In genomic region chr6:41939091-41939847, GRCh38 we compare ENCODE assay signal across 1 cellular context.
TF ChIP-seq lines count a peak whose summit lies in the region.

No MANE protein-coding gene starts in this region.

TF ChIP-seq in H1, 55 proteins besides CTCF, POLR2A, EP300 and RAD21:
- TF ChIP-seq CHD1 (IDR thresholded peaks at IDR 0.05; ENCODE audit: low read depth, low read length) (no peak), SP4 (IDR thresholded peaks at IDR 0.05; ENCODE audit: low read length) (no peak), TAF1 (IDR thresholded peaks at IDR 0.05; ENCODE audit: low read depth, low read length) (peak; percentile 47), KDM4A (IDR thresholded peaks at IDR 0.05; ENCODE audit: low read depth, low read length, severe bottlenecking) (no peak), ASH2L (IDR thresholded peaks at IDR 0.05; ENCODE audit: low read length) (peak; percentile 58), RBBP5 (IDR thresholded peaks at IDR 0.05; ENCODE audit: borderline replicate concordance, low read depth, low read length) (peak; percentile 23), TBP (IDR thresholded peaks at IDR 0.05; ENCODE audit: low read depth, low read length) (peak; percentile 31; the same call in 1 of the 2 replicates), BRCA1 (IDR thresholded peaks at IDR 0.05; ENCODE audit: low read depth, low read length) (no peak), YY1 (IDR thresholded peaks at IDR 0.05; ENCODE audit: low read depth, low read length) (no peak), KDM1A (IDR thresholded peaks at IDR 0.05; ENCODE audit: borderline replicate concordance, low read length) (no peak), GTF2F1 (IDR thresholded peaks at IDR 0.05; ENCODE audit: borderline replicate concordance, low read depth, low read length) (no peak), MAFK (IDR thresholded peaks at IDR 0.05; ENCODE audit: low read depth, low read length) (no peak), SIRT6 (IDR thresholded peaks at IDR 0.05; ENCODE audit: low read length) (no peak), CREB1 (IDR thresholded peaks at IDR 0.05) (0 out of 2 replicates have a peak, but pooled peaks have one; percentile 42), ATF3 (IDR thresholded peaks at IDR 0.05; ENCODE audit: insufficient read depth, low read depth, low read length) (no peak), SP1 (IDR thresholded peaks at IDR 0.05; ENCODE audit: low read depth, low read length) (peak; percentile 68; the same call in 1 of the 2 replicates), CTBP2 (IDR thresholded peaks at IDR 0.05; ENCODE audit: borderline replicate concordance, insufficient read depth, insufficient read length, low read length) (no peak), SIN3A (conservative IDR thresholded peaks at IDR 0.05 in 1 of 2, IDR thresholded peaks at IDR 0.05 in 1 of 2; ENCODE audit: low read depth in 1 of 2, low read length in 2 of 2) (peak in 1 of 2 experiments; percentile 15; a peak in 1 of 4 replicates), POLR2AphosphoS5 (IDR thresholded peaks at IDR 0.05; ENCODE audit: low read depth, low read length) (peak; percentile 54; the same call in 1 of the 2 replicates), GABPA (IDR thresholded peaks at IDR 0.05; ENCODE audit: borderline replicate concordance, insufficient read depth, low read length) (no peak)
